15 cellular contexts compared by ENCODE assay signal in the genomic region with DNA sequence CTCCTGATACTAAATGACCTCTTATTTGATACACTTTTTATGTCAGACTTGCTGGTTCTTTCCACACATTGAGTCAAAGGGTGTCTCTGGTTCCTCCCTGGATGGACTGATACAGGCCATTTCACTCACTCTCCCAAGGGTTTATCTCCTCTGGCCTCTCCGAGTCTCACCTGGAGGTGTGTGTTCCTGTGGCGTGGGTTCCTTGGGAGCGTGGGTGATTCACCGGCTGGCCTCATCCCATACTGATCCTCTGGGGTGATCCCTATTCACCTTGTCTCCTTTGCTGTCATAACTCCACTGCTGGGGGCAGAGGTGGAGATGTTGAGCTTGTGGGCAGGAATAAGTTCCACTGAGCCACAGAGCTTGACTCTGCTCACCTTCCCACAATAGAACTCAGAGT.
A peak's percentile ranks its signal among the peaks of the same experiment; 100 is the strongest.
DNase-seq lines count a peak whose midpoint lies in the region; ATAC-seq, FAIRE-seq and TF ChIP-seq lines count a peak whose summit lies in the region.
"Had no signal": no experiment of that assay in that cellular context is flagged by ENCODE, and none has a peak within 500 bp of the region (broad histone marks: within the 10 kb centered on the region; RNA-seq: fewer than 3 reads in every experiment).

No MANE protein-coding gene starts in this region.

- H3K9ac ChIP-seq in liver (ENCODE audit: low read depth in 1 of 2, low read length in 2 of 2) (peak overlapping the region; percentile 64 to 95), HepG2 (ENCODE audit: insufficient read depth, low read depth, low read length) (no peak overlapping the region)
- H3K9ac ChIP-seq: parathyroid adenoma had no signal

- TF ChIP-seq RAD21 in liver (IDR thresholded peaks at IDR 0.05): no peak
- no peak for TF ChIP-seq RAD21 in HepG2 (CRISPR knock-in tag; IDR thresholded peaks at IDR 0.05)

- BruUV-seq in HepG2 (replicated peaks; lab: Mats Ljungman, UMichigan): no TSS peak

- intact Hi-C loops in HepG2 (cut with micrococcal nuclease; ENCODE audit: unreplicated experiment): no loop called here
- intact Hi-C loops in activated T-helper 2 cell treated with anti-CD3 and anti-CD28 coated beads, Interferon-gamma antibody, Interleukin-2, Interleukin-4, amounts not matched to agents 10 μg/mL and 5 μg/mL and 100 μg/mL, durations not matched to agents 14 hours and 24 hours and 36 hours (cut with micrococcal nuclease): no loop called here
- intact Hi-C loops in right lobe of liver (cut with DNase I): no loop called here

- no peak overlapping the region for H3K4me3 Mint-ChIP-seq in activated T-helper 2 cell treated with anti-CD3 and anti-CD28 coated beads, Interferon-gamma antibody, Interleukin-2, Interleukin-4, amounts not matched to agents 10 μg/mL and 5 μg/mL and 100 μg/mL, durations not matched to agents 14 hours and 24 hours and 36 hours (ENCODE audit: low read depth)
- H3K4me3 Mint-ChIP-seq: activated naive CD8-positive, alpha-beta T cell treated with anti-CD3 and anti-CD28 coated beads, Interleukin-2, amount 10 ng/mL, durations not matched to agents 7 days and 5 days; mesothelial cell of epicardium had no signal

- CTCF ChIA-PET in HepG2 (lab: Yijun Ruan, JAX; ENCODE audit: low intra/inter-chr PET ratio, low total read pairs): no interaction called here

- H3K27me3 ChIP-seq in liver (ENCODE audit: control insufficient read depth in 4 of 4, insufficient read depth in 4 of 4, low read length in 3 of 4) (no peaks in the 10 kb centered on the region), HepG2 (ENCODE audit: control insufficient read depth in 1 of 2, insufficient read depth in 2 of 2, low read length in 2 of 2) (no peaks in the 10 kb centered on the region), right lobe of liver (no peaks in the 10 kb centered on the region)
- H3K27me3 ChIP-seq: SJCRH30, tibial nerve had no signal

- in situ Hi-C loops in HepG2 (cut with HindIII; ENCODE audit: extremely low pct_ligation_motif_present, low pct_unique_long_range_greater_than_20kb): no loop called here

- peaks cover 31% of the 10 kb centered on the region for H3K4me1 Mint-ChIP-seq in activated T-helper 2 cell treated with anti-CD3 and anti-CD28 coated beads, Interferon-gamma antibody, Interleukin-2, Interleukin-4, amounts not matched to agents 10 μg/mL and 5 μg/mL and 100 μg/mL, durations not matched to agents 14 hours and 24 hours and 36 hours (ENCODE audit: low read depth)
- H3K4me1 Mint-ChIP-seq: mesothelial cell of epicardium had no signal

- WGBS in liver: 67% methylated on average over 4 of the region's 4 CpGs
- WGBS in HepG2 (ENCODE audit: low lambda C conversion rate): 93% methylated on average over 2 of the region's 4 CpGs
- 78% methylated on average over 4 of the region's 4 CpGs for WGBS in right lobe of liver (ENCODE audit: insufficient coverage, low coverage, low lambda C conversion rate, missing lambda C conversion rate)

- H3K4me1 ChIP-seq in liver (ENCODE audit: control insufficient read depth in 4 of 4, insufficient read depth in 4 of 4, low read length in 3 of 4) (peaks cover 6 to 40% (median 16%) of the 10 kb centered on the region in 4 donors), HepG2 (ENCODE audit: insufficient read depth, low read length) (peaks cover 28% of the 10 kb centered on the region), right lobe of liver (peaks cover 0 to 54% (median 21%) of the 10 kb centered on the region in 4 donors)

- H3K9me3 Mint-ChIP-seq in activated T-helper 2 cell treated with anti-CD3 and anti-CD28 coated beads, Interferon-gamma antibody, Interleukin-2, Interleukin-4, amounts not matched to agents 10 μg/mL and 5 μg/mL and 100 μg/mL, durations not matched to agents 14 hours and 24 hours and 36 hours: no peaks in the 10 kb centered on the region
- H3K9me3 Mint-ChIP-seq: activated naive CD8-positive, alpha-beta T cell treated with anti-CD3 and anti-CD28 coated beads, Interleukin-2, amount 10 ng/mL, durations not matched to agents 7 days and 5 days; mesothelial cell of epicardium had no signal

- TF ChIP-seq POLR2A in HepG2 (IDR thresholded peaks at IDR 0.05; ENCODE audit: insufficient read depth in 1 of 2, low read depth in 2 of 2, low read length in 2 of 2) (no peak), right lobe of liver (IDR thresholded peaks at IDR 0.05) (no peak)

- ATAC-seq in HepG2: no peak
- ATAC-seq in right lobe of liver: peak in 2 of 4 donors; percentile 2 to 11
- no peak for ATAC-seq in HG03108 (IDR thresholded peaks at IDR 0.05; ENCODE audit: unreplicated experiment)

- no peak overlapping the region for H3K4me2 ChIP-seq in HepG2 (ENCODE audit: low read depth, low read length)

- H2AFZ ChIP-seq in HepG2 (ENCODE audit: low read length): no peak overlapping the region
- H2AFZ ChIP-seq: parathyroid adenoma had no signal

- peaks cover 0 to 2% (median under 1%) of the 10 kb centered on the region in 4 donors for H3K36me3 ChIP-seq in liver (ENCODE audit: control insufficient read depth in 4 of 4, insufficient read depth in 3 of 4, low read depth in 1 of 4, low read length in 3 of 4)
- H3K36me3 ChIP-seq in HepG2 (replicated peaks in 1 of 2; ENCODE audit: control insufficient read depth in 1 of 2, insufficient read depth in 2 of 2, low read length in 2 of 2): no peaks in the 10 kb centered on the region
- no peaks in the 10 kb centered on the region for H3K36me3 ChIP-seq in right lobe of liver
- H3K36me3 ChIP-seq: SJCRH30 had no signal

- peak overlapping the region; percentile 88 to 89 for H3K27ac ChIP-seq in liver (ENCODE audit: low read depth in 1 of 2, low read length in 2 of 2)
- H3K27ac ChIP-seq in HepG2 (ENCODE audit: extremely low read length, insufficient read depth, low read length): no peak overlapping the region
- peak overlapping the region; percentile 85 to 92 (median 91) for H3K27ac ChIP-seq in right lobe of liver
- H3K27ac ChIP-seq: parathyroid adenoma, SJCRH30 had no signal

- FAIRE-seq in HepG2 (lab: Jason Lieb, UNC) (no peak), urothelium cell line (lab: Jason Lieb, UNC) (no peak)

- no peak for DNase-seq in HepG2 (ENCODE audit: low spot score)
- no peak for DNase-seq in activated T-helper 2 cell treated with anti-CD3 and anti-CD28 coated beads, Interferon-gamma antibody, Interleukin-2, Interleukin-4, amounts not matched to agents 10 μg/mL and 5 μg/mL and 100 μg/mL, durations not matched to agents 14 hours and 24 hours and 36 hours (ENCODE audit: low spot score)
- no peak for DNase-seq in right lobe of liver
- peak; percentile 30 for DNase-seq in urothelium cell line (ENCODE audit: low spot score)
- no peak for DNase-seq in central memory CD4-positive, alpha-beta T cell
- DNase-seq in NCI-H146 (lab: John Stamatoyannopoulos, UW): no peak
- DNase-seq: activated naive CD8-positive, alpha-beta T cell treated with anti-CD3 and anti-CD28 coated beads, Interleukin-2, amount 10 ng/mL, durations not matched to agents 7 days and 5 days; dermis blood vessel endothelial cell; NCI-H2081 treated with DMSO at 0.1 percent for 48 hours; SJCRH30 had no signal

- H3K27me3 Mint-ChIP-seq in activated T-helper 2 cell treated with anti-CD3 and anti-CD28 coated beads, Interferon-gamma antibody, Interleukin-2, Interleukin-4, amounts not matched to agents 10 μg/mL and 5 μg/mL and 100 μg/mL, durations not matched to agents 14 hours and 24 hours and 36 hours (ENCODE audit: low read depth): no peaks in the 10 kb centered on the region
- H3K27me3 Mint-ChIP-seq: activated naive CD8-positive, alpha-beta T cell treated with anti-CD3 and anti-CD28 coated beads, Interleukin-2, amount 10 ng/mL, durations not matched to agents 7 days and 5 days had no signal

- H3K4me3 ChIP-seq in liver (ENCODE audit: low read depth in 1 of 3, low read length in 3 of 3) (peak overlapping the region; percentile 30 to 51 (median 35)), HepG2 (replicated peaks in 1 of 3; ENCODE audit: insufficient read depth in 1 of 3, low read depth in 2 of 3, low read length in 3 of 3) (no peak overlapping the region), right lobe of liver (peak overlapping the region; percentile 2 to 32 (median 30))
- H3K4me3 ChIP-seq: SJCRH30, tibial nerve had no signal

- H3K79me2 ChIP-seq in HepG2 (ENCODE audit: insufficient read depth, low read length): no peaks in the 10 kb centered on the region
- H3K79me2 ChIP-seq: parathyroid adenoma had no signal

- peak overlapping the region; percentile 1 for H3K27ac Mint-ChIP-seq in activated T-helper 2 cell treated with anti-CD3 and anti-CD28 coated beads, Interferon-gamma antibody, Interleukin-2, Interleukin-4, amounts not matched to agents 10 μg/mL and 5 μg/mL and 100 μg/mL, durations not matched to agents 14 hours and 24 hours and 36 hours
- H3K27ac Mint-ChIP-seq: activated naive CD8-positive, alpha-beta T cell treated with anti-CD3 and anti-CD28 coated beads, Interleukin-2, amount 10 ng/mL, durations not matched to agents 7 days and 5 days had no signal

- TF ChIP-seq CTCF in liver (IDR thresholded peaks at IDR 0.05; ENCODE audit: low read depth, low read length, missing input control) (no peak), HepG2 (CRISPR knock-in tag; IDR thresholded peaks at IDR 0.05) (no peak), right lobe of liver (IDR thresholded peaks at IDR 0.05) (no peak)

- no peak for TF ChIP-seq EP300 in HepG2 (IDR thresholded peaks at IDR 0.05; ENCODE audit: low read depth in 2 of 2, low read length in 2 of 2)
- TF ChIP-seq EP300 in HepG2 (CRISPR knock-in tag; IDR thresholded peaks at IDR 0.05; ENCODE audit: borderline replicate concordance): no peak

- H3K36me3 Mint-ChIP-seq in activated T-helper 2 cell treated with anti-CD3 and anti-CD28 coated beads, Interferon-gamma antibody, Interleukin-2, Interleukin-4, amounts not matched to agents 10 μg/mL and 5 μg/mL and 100 μg/mL, durations not matched to agents 14 hours and 24 hours and 36 hours (ENCODE audit: low read depth): peaks cover 60% of the 10 kb centered on the region

- H4K20me1 ChIP-seq in HepG2 (ENCODE audit: insufficient read depth, low read length): no peaks in the 10 kb centered on the region

- H3K9me3 ChIP-seq in liver (ENCODE audit: control insufficient read depth in 4 of 4, low read length in 3 of 4) (no peaks in the 10 kb centered on the region), HepG2 (ENCODE audit: low read length) (no peaks in the 10 kb centered on the region), right lobe of liver (no peaks in the 10 kb centered on the region)
- H3K9me3 ChIP-seq: SJCRH30, tibial nerve had no signal

- POLR2A ChIA-PET in HepG2 (lab: Yijun Ruan, JAX): interaction anchor here (1.7 kb wide), 1 partner anchor 48 kb away, joined by 5 read pairs; no protein-coding TSS in a partner anchor

TF ChIP-seq in liver, 16 proteins besides CTCF, POLR2A, EP300 and RAD21 (continues in another document):
- TF ChIP-seq NR2F2 (IDR thresholded peaks at IDR 0.05): no peak
- TF ChIP-seq RXRA (IDR thresholded peaks at IDR 0.05): no peak

TF ChIP-seq in HepG2, 621 proteins besides CTCF, POLR2A, EP300 and RAD21 (continues in another document):
- TF ChIP-seq ZNF431 (CRISPR knock-in tag; IDR thresholded peaks at IDR 0.05; ENCODE audit: borderline replicate concordance, low read depth): no peak

Comparison
In these comparisons a context has a peak if more than half of its experiments do, and no peak if none do; other contexts are left out.
1. H3K4me3 ChIP-seq: peak in liver (3 of 3) and right lobe of liver (3 of 3); none in HepG2 (0 of 3).